10 cellular contexts compared by ENCODE assay signal in genomic region chr14:99511421-99512109, GRCh38. TPM values are rescaled to one million over a fixed set of nuclear protein-coding genes. Genes with fewer than 3 reads are reported as not detected.
A peak's percentile ranks its signal among the peaks of the same experiment; 100 is the strongest.
DNase-seq lines count a peak whose midpoint lies in the region; ATAC-seq and TF ChIP-seq lines count a peak whose summit lies in the region.
"Had no signal": no experiment of that assay in that cellular context is flagged by ENCODE, and none has a peak within 500 bp of the region (broad histone marks: within the 10 kb centered on the region; RNA-seq: fewer than 3 reads in every experiment).

No MANE protein-coding gene starts in this region.

- POLR2A ChIA-PET in CD8-positive, alpha-beta memory T cell (lab: Charles Lee): interaction anchor here (1.2 kb wide), 1 partner anchor 95 kb away, joined by 3 read pairs; no protein-coding TSS in a partner anchor

- no peaks in the 10 kb centered on the region for H3K4me1 Mint-ChIP-seq in T-helper 2 cell treated with Interferon-gamma antibody and Interleukin-4, amounts not matched to agents 5 μg/mL and 100 μg/mL, for 36 hours (ENCODE audit: low read depth)
- no peaks in the 10 kb centered on the region for H3K4me1 Mint-ChIP-seq in CD8-positive, alpha-beta memory T cell
- no peaks in the 10 kb centered on the region for H3K4me1 Mint-ChIP-seq in Calu3 (ENCODE audit: low read depth, unreplicated experiment)

- no TSS peak for BruUV-seq in Calu3 (replicated peaks; lab: Mats Ljungman, UMichigan)

- WGBS in heart right ventricle, 2 donors: 65 to 66% methylated on average over 12 of the region's 12 CpGs

- H3K36me3 Mint-ChIP-seq in T-helper 2 cell treated with Interferon-gamma antibody and Interleukin-4, amounts not matched to agents 5 μg/mL and 100 μg/mL, for 36 hours (ENCODE audit: low read depth): peaks cover 25% of the 10 kb centered on the region
- peaks cover 0 to 64% (median 7%) of the 10 kb centered on the region in 3 donors for H3K36me3 Mint-ChIP-seq in CD8-positive, alpha-beta memory T cell
- peaks cover 40% of the 10 kb centered on the region for H3K36me3 Mint-ChIP-seq in Calu3 (ENCODE audit: insufficient read depth, unreplicated experiment)

- CTCF ChIA-PET in CD8-positive, alpha-beta memory T cell (lab: Charles Lee): no interaction called here
- CTCF ChIA-PET in Calu3 (lab: Charles Lee): no interaction called here

- H3K9ac ChIP-seq in DND-41 (ENCODE audit: low read depth, low read length) (no peak overlapping the region), rectal smooth muscle tissue (ENCODE audit: low read length) (no peak overlapping the region)

- H4K20me1 ChIP-seq in DND-41 (ENCODE audit: insufficient read depth, low read length): peaks cover 24% of the 10 kb centered on the region

- H3K4me3 ChIP-seq in DND-41 (ENCODE audit: low read depth in 1 of 2, low read length in 2 of 2) (no peak overlapping the region), heart right ventricle (no peak overlapping the region), rectal smooth muscle tissue (ENCODE audit: low read length) (no peak overlapping the region)
- H3K4me3 ChIP-seq in CD8-positive, alpha-beta memory T cell (ENCODE audit: low read length): no peak overlapping the region

- H3K27ac Mint-ChIP-seq in T-helper 2 cell treated with Interferon-gamma antibody and Interleukin-4, amounts not matched to agents 5 μg/mL and 100 μg/mL, for 36 hours: no peak overlapping the region
- H3K27ac Mint-ChIP-seq in CD8-positive, alpha-beta memory T cell: peak overlapping the region in 2 of 8 donors; percentile 20 to 41
- no peak overlapping the region for H3K27ac Mint-ChIP-seq in Calu3 (ENCODE audit: unreplicated experiment)

- H2AFZ ChIP-seq in DND-41 (ENCODE audit: low read depth, low read length): no peak overlapping the region

- no peak overlapping the region for H3K4me2 ChIP-seq in DND-41 (ENCODE audit: insufficient read depth, low read length)

- H3K27me3 Mint-ChIP-seq in T-helper 2 cell treated with Interferon-gamma antibody and Interleukin-4, amounts not matched to agents 5 μg/mL and 100 μg/mL, for 36 hours (ENCODE audit: low read depth): no peaks in the 10 kb centered on the region
- no peaks in the 10 kb centered on the region for H3K27me3 Mint-ChIP-seq in CD8-positive, alpha-beta memory T cell
- H3K27me3 Mint-ChIP-seq in Calu3 (ENCODE audit: unreplicated experiment): no peaks in the 10 kb centered on the region

- no peaks in the 10 kb centered on the region for H3K9me3 Mint-ChIP-seq in T-helper 2 cell treated with Interferon-gamma antibody and Interleukin-4, amounts not matched to agents 5 μg/mL and 100 μg/mL, for 36 hours
- H3K9me3 Mint-ChIP-seq in CD8-positive, alpha-beta memory T cell: no peaks in the 10 kb centered on the region
- no peaks in the 10 kb centered on the region for H3K9me3 Mint-ChIP-seq in Calu3 (ENCODE audit: low read depth, unreplicated experiment)

- no peak for ATAC-seq in DND-41 (ENCODE audit: insufficient read depth, low read depth)
- ATAC-seq in heart right ventricle: peak in 6 of 8 donors; percentile 13 to 54 (median 34)

- no peaks in the 10 kb centered on the region for H3K27me3 ChIP-seq in DND-41 (ENCODE audit: insufficient read depth, low read length, poor library complexity)
- no peaks in the 10 kb centered on the region for H3K27me3 ChIP-seq in heart right ventricle
- H3K27me3 ChIP-seq in rectal smooth muscle tissue (ENCODE audit: control insufficient read depth, insufficient read depth, low read length): no peaks in the 10 kb centered on the region
- no peaks in the 10 kb centered on the region for H3K27me3 ChIP-seq in CD8-positive, alpha-beta memory T cell (ENCODE audit: insufficient read depth, low read length, poor library complexity, severe bottlenecking)

- no peak for TF ChIP-seq CTCF in DND-41 (IDR thresholded peaks at IDR 0.05; ENCODE audit: borderline replicate concordance, extremely low read depth, low read length, poor library complexity, severe bottlenecking)
- TF ChIP-seq CTCF in heart right ventricle (IDR thresholded peaks at IDR 0.05): no peak
- no peak for TF ChIP-seq CTCF in Calu3 (IDR thresholded peaks at IDR 0.05; ENCODE audit: unreplicated experiment)

- H3K9me3 ChIP-seq in DND-41 (ENCODE audit: insufficient read depth, low read length, severe bottlenecking) (no peaks in the 10 kb centered on the region), heart right ventricle (no peaks in the 10 kb centered on the region)
- H3K9me3 ChIP-seq in CD8-positive, alpha-beta memory T cell (ENCODE audit: low read length): no peaks in the 10 kb centered on the region

- H3K79me2 ChIP-seq in DND-41 (ENCODE audit: insufficient read depth, low read length): no peaks in the 10 kb centered on the region

- H3K4me3 Mint-ChIP-seq in T-helper 2 cell treated with Interferon-gamma antibody and Interleukin-4, amounts not matched to agents 5 μg/mL and 100 μg/mL, for 36 hours: no peak overlapping the region
- H3K4me3 Mint-ChIP-seq in CD8-positive, alpha-beta memory T cell: no peak overlapping the region
- no peak overlapping the region for H3K4me3 Mint-ChIP-seq in Calu3 (ENCODE audit: low read depth, unreplicated experiment)

- DNase-seq in DND-41: peak; percentile 5
- peak in 31 of 58 donors; percentile 20 to 66 (median 42) for DNase-seq in anterior cingulate cortex (lab: John Stamatoyannopoulos, UW)
- no peak for DNase-seq in heart right ventricle
- DNase-seq in T-helper 2 cell treated with Interferon-gamma antibody and Interleukin-4, amounts not matched to agents 5 μg/mL and 100 μg/mL, for 36 hours (ENCODE audit: low spot score): no peak
- DNase-seq in NCI-H748 treated with DMSO at 0.1 percent for 48 hours (lab: John Stamatoyannopoulos, UW): no peak
- no peak for DNase-seq in CD8-positive, alpha-beta memory T cell
- DNase-seq in Calu3: no peak
- DNase-seq: DMS 273 treated with DMSO at 0.1 percent for 48 hours, NCI-H526 had no signal

- H3K36me3 ChIP-seq in DND-41 (ENCODE audit: insufficient read depth, low read length) (peaks cover 71% of the 10 kb centered on the region), heart right ventricle (peaks cover 0 to 96% (median 30%) of the 10 kb centered on the region in 9 donors), rectal smooth muscle tissue (ENCODE audit: control insufficient read depth, insufficient read depth, low read length) (peaks cover 33% of the 10 kb centered on the region)
- peaks cover 26% of the 10 kb centered on the region for H3K36me3 ChIP-seq in CD8-positive, alpha-beta memory T cell (ENCODE audit: insufficient read depth, low read length)

- H3K4me1 ChIP-seq in DND-41 (ENCODE audit: insufficient read depth, low read length) (no peaks in the 10 kb centered on the region), heart right ventricle (peaks cover 0 to 17% (median 3%) of the 10 kb centered on the region in 9 donors), rectal smooth muscle tissue (ENCODE audit: control insufficient read depth, insufficient read depth, low read length) (peaks cover 12% of the 10 kb centered on the region)
- H3K4me1 ChIP-seq in CD8-positive, alpha-beta memory T cell (ENCODE audit: insufficient read depth, low read length): no peaks in the 10 kb centered on the region

- no peak overlapping the region for H3K27ac ChIP-seq in DND-41 (ENCODE audit: low read length)
- H3K27ac ChIP-seq in heart right ventricle: peak overlapping the region in 8 of 10 donors; percentile 5 to 72 (median 43)
- H3K27ac ChIP-seq in rectal smooth muscle tissue (ENCODE audit: low read depth, low read length): peak overlapping the region; percentile 77
- H3K27ac ChIP-seq in CD8-positive, alpha-beta memory T cell (ENCODE audit: low read depth, low read length): no peak overlapping the region

- intact Hi-C loops in heart right ventricle (cut with DNase I): loop anchor here in 2 of 10 donors (10.0 kb wide), 1 partner anchor 373 kb away; no protein-coding TSS in a partner anchor
- intact Hi-C loops in Calu3 (cut with micrococcal nuclease; ENCODE audit: unreplicated experiment): no loop called here

RNA-seq across cellular contexts. Expression of gene CCNK, which starts 30.4 kb away (rescaled TPM):
- total RNA-seq in heart right ventricle: 10 to 100 TPM; 28.0 to 41.0 (median 31.9) TPM
- polyA plus RNA-seq in heart right ventricle: 10 to 100 TPM; 10.9 to 11.4 TPM
- 100 to 1,000 TPM; 110 to 115 TPM for total RNA-seq in CD8-positive, alpha-beta memory T cell
- 16.4 TPM for polyA plus RNA-seq in CD8-positive, alpha-beta memory T cell
- total RNA-seq in Calu3 (2022): 71.5 and 82.8 TPM in 2 replicates

RNA-seq across cellular contexts. Expression of gene SETD3, which starts 30.9 kb away (rescaled TPM):
- 100 to 1,000 TPM in 8 of 10 donors, 10 to 100 TPM in 2; 89.6 to 129 (median 107) TPM for total RNA-seq in heart right ventricle
- polyA plus RNA-seq in heart right ventricle: 10 to 100 TPM; 35.0 to 59.9 TPM
- 10 to 100 TPM; 57.1 to 57.9 TPM for total RNA-seq in CD8-positive, alpha-beta memory T cell
- 52.1 TPM for polyA plus RNA-seq in CD8-positive, alpha-beta memory T cell
- 51.5 and 52.6 TPM in 2 replicates for total RNA-seq in Calu3 (2022)

Comparison
In these comparisons a context has a peak if more than half of its experiments do, and no peak if none do; other contexts are left out.
1. DNase-seq: peak in DND-41 (single experiment) and anterior cingulate cortex (31 of 58); none in heart right ventricle (0 of 2), T-helper 2 cell treated with Interferon-gamma antibody and Interleukin-4, amounts not matched to agents 5 μg/mL and 100 μg/mL, for 36 hours (single experiment), NCI-H748 treated with DMSO at 0.1 percent for 48 hours (single experiment), CD8-positive, alpha-beta memory T cell (0 of 5) and Calu3 (single experiment).
2. H3K27ac ChIP-seq: peak in heart right ventricle (8 of 10) and rectal smooth muscle tissue (single experiment); none in DND-41 (single experiment) and CD8-positive, alpha-beta memory T cell (single experiment).